ENCODE assay signal across 1 cellular context in genomic region chr7:100568936-100569844, GRCh38.
TF ChIP-seq lines count a peak whose summit lies in the region.

No MANE protein-coding gene starts in this region.

TF ChIP-seq in GM12878, 131 proteins besides CTCF, POLR2A, EP300 and RAD21 (continues in another document):
- no peak for TF ChIP-seq ZBTB4 (CRISPR knock-in tag; IDR thresholded peaks at IDR 0.05)
- TF ChIP-seq RB1 (IDR thresholded peaks at IDR 0.05; ENCODE audit: borderline replicate concordance): no peak
- no peak for TF ChIP-seq STAT3 (IDR thresholded peaks at IDR 0.05; ENCODE audit: low read depth, low read length)
- TF ChIP-seq BACH1 (IDR thresholded peaks at IDR 0.05; ENCODE audit: borderline replicate concordance): no peak
- TF ChIP-seq SIN3A (IDR thresholded peaks at IDR 0.05; ENCODE audit: low read depth, low read length): no peak
- TF ChIP-seq TBL1XR1 (IDR thresholded peaks at IDR 0.05; ENCODE audit: low read depth, low read length): no peak
- TF ChIP-seq TCF12 (IDR thresholded peaks at IDR 0.05; ENCODE audit: low read depth, low read length): no peak
- no peak for TF ChIP-seq GATAD2B (conservative IDR thresholded peaks at IDR 0.05; ENCODE audit: low read depth)
- TF ChIP-seq MXI1 (IDR thresholded peaks at IDR 0.05; ENCODE audit: low read depth, low read length): no peak
- TF ChIP-seq SUPT20H (IDR thresholded peaks at IDR 0.05; ENCODE audit: borderline replicate concordance, control insufficient read depth, low read depth, low read length): no peak
- no peak for TF ChIP-seq YBX1 (IDR thresholded peaks at IDR 0.05)
- no peak for TF ChIP-seq POLR2AphosphoS5 (IDR thresholded peaks at IDR 0.05; ENCODE audit: low read length)
- TF ChIP-seq ETV6 (conservative IDR thresholded peaks at IDR 0.05 in 1 of 2, IDR thresholded peaks at IDR 0.05 in 1 of 2; ENCODE audit: borderline replicate concordance in 1 of 2, low read depth in 1 of 2): no peak
- TF ChIP-seq E4F1 (IDR thresholded peaks at IDR 0.05; ENCODE audit: borderline replicate concordance, partially characterized antibody): no peak
- TF ChIP-seq EGR1 (IDR thresholded peaks at IDR 0.05; ENCODE audit: borderline replicate concordance in 1 of 2, low read depth in 2 of 2, low read length in 2 of 2): no peak
- TF ChIP-seq ZNF207 (IDR thresholded peaks at IDR 0.05; ENCODE audit: borderline replicate concordance): no peak
- 0 out of 2 replicates have a peak, but pooled peaks have one; percentile 33 for TF ChIP-seq MLLT1 (IDR thresholded peaks at IDR 0.05)
- TF ChIP-seq TCF7 (IDR thresholded peaks at IDR 0.05; ENCODE audit: borderline replicate concordance): peak; percentile 9; the same call in 1 of the 2 replicates
- TF ChIP-seq EZH2 (IDR thresholded peaks at IDR 0.05; ENCODE audit: borderline replicate concordance, control insufficient read depth, low read depth, low read length): no peak
- no peak for TF ChIP-seq STAT1 (conservative IDR thresholded peaks at IDR 0.05)
- TF ChIP-seq BCL11A (IDR thresholded peaks at IDR 0.05; ENCODE audit: low read depth, low read length): no peak
- no peak for TF ChIP-seq E2F4 (IDR thresholded peaks at IDR 0.05; ENCODE audit: low read depth, low read length)
- TF ChIP-seq RUNX3 (IDR thresholded peaks at IDR 0.05; ENCODE audit: low read length): peak; percentile 66
- peak; percentile 92; the same call in 1 of the 2 replicates for TF ChIP-seq ZBTB33 (IDR thresholded peaks at IDR 0.05)
- TF ChIP-seq CBFB (IDR thresholded peaks at IDR 0.05; ENCODE audit: low read depth): no peak
- TF ChIP-seq SREBF1 (IDR thresholded peaks at IDR 0.05; ENCODE audit: low read length): no peak
- TF ChIP-seq ZNF274 (IDR thresholded peaks at IDR 0.05; ENCODE audit: insufficient read depth, insufficient read length): no peak
- 0 out of 2 replicates have a peak, but pooled peaks have one; percentile 42 for TF ChIP-seq BMI1 (IDR thresholded peaks at IDR 0.05; ENCODE audit: borderline replicate concordance)
- TF ChIP-seq SUZ12 (IDR thresholded peaks at IDR 0.05; ENCODE audit: unreplicated experiment): no peak
- TF ChIP-seq NKRF (conservative IDR thresholded peaks at IDR 0.05): no peak
- no peak for TF ChIP-seq NFIC (IDR thresholded peaks at IDR 0.05; ENCODE audit: low read depth, low read length)
- TF ChIP-seq MYB (IDR thresholded peaks at IDR 0.05; ENCODE audit: borderline replicate concordance, low read depth, low read length): no peak
- TF ChIP-seq RELB (IDR thresholded peaks at IDR 0.05; ENCODE audit: low read depth): no peak
- no peak for TF ChIP-seq GABPA (IDR thresholded peaks at IDR 0.05; ENCODE audit: low read depth)
- TF ChIP-seq TAF1 (IDR thresholded peaks at IDR 0.05; ENCODE audit: borderline replicate concordance, low read depth, low read length): no peak
- no peak for TF ChIP-seq SRF (IDR thresholded peaks at IDR 0.05; ENCODE audit: low read depth in 2 of 2, low read length in 2 of 2)
- TF ChIP-seq PAX8 (IDR thresholded peaks at IDR 0.05): no peak
- TF ChIP-seq FOXM1 (IDR thresholded peaks at IDR 0.05; ENCODE audit: low read depth, low read length): 0 out of 2 replicates have a peak, but pooled peaks have one; percentile 24
- no peak for TF ChIP-seq NBN (IDR thresholded peaks at IDR 0.05)
- TF ChIP-seq ZBTB40 (IDR thresholded peaks at IDR 0.05; ENCODE audit: borderline replicate concordance): no peak
- no peak for TF ChIP-seq KAT2A (conservative IDR thresholded peaks at IDR 0.05; ENCODE audit: control insufficient read depth, low read depth, low read length)
